Comparison of ENCODE assay signal across 25 cellular contexts in the genomic region with DNA sequence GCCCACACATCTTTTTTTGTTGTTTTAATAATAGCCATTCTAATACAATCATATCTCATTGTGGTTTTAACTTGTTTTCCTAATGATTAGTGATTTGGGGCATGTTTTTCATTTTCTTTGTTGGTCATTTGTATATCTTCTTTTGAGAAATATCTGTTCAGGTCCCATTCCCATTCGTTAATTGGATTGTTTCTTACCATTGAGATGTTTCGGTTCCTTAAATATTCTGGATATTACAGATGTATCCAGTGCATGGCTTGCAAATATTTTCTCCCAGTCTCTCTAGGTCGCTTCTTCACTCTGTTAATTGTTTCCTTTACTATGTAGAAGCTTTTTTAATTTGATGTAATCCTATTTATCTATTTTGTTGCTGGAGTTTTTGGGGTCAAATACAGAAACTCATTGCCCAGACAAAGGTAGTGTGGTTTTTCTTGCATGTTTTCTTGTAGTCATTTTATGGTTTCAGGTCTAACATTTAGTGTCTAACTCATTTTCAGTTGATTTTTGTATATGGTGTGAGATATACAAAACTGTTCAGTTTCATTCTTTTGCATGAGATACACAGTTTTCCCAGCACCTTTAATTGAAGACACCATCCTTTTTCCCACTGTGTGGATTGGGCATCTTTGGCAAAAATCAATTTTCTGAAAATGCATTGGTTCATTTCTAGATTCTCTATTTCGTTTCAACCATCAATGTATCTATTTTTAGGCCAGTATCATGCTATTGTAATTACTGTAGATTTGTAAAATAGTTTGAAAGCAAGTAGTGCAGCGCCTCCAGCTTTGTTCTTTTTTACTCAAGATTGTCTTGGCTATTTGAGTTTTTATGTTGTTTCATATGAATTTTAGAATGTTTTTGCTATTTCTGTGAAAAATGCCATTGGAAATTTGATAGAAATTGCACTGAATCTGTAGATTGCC.
"Had no signal": no experiment of that assay in that cellular context is flagged by ENCODE, and none has a peak within 500 bp of the region (broad histone marks: within the 10 kb centered on the region; RNA-seq: fewer than 3 reads in every experiment).

No MANE protein-coding gene starts in this region.

- H3K9me3 ChIP-seq: adrenal gland, breast epithelium, SJSA1 had no signal

- ATAC-seq: activated CD4-positive, CD25-positive, alpha-beta regulatory T cell treated with anti-CD3 and anti-CD28 coated beads, Interleukin-2, amount 50 U/mL, for 24 hours; activated CD8-positive, alpha-beta T cell treated with anti-CD3 and anti-CD28 coated beads for 36 hours; activated T-cell treated with anti-CD3 and anti-CD28 coated beads, Interleukin-2, amount 50 U/mL, for 72 hours; PC-3; SK-N-SH treated with all-trans-retinoic acid at 6 μM for 48 hours had no signal

- DNase-seq: activated CD4-positive, alpha-beta T cell treated with anti-CD3 and anti-CD28 coated beads for 4 hours; activated CD8-positive, alpha-beta memory T cell treated with anti-CD3 and anti-CD28 coated beads, Interleukin-2, amount 50 U/mL, for 4 hours; activated CD8-positive, alpha-beta T cell treated with anti-CD3 and anti-CD28 coated beads for 36 hours; activated gamma-delta T cell treated with Interleukin-2 at 50 U/mL for 16 hours; activated naive CD4-positive, alpha-beta T cell treated with anti-CD3 and anti-CD28 coated beads, Interleukin-2, amount 10 ng/mL, durations not matched to agents 7 days and 5 days; activated naive CD8-positive, alpha-beta T cell treated with anti-CD3 and anti-CD28 coated beads, Interleukin-2, amount 10 ng/mL, durations not matched to agents 7 days and 5 days; activated T-cell treated with anti-CD3 and anti-CD28 coated beads, Interleukin-2, amount 50 U/mL, for 72 hours; adrenal gland; anterior cingulate cortex; caudate nucleus; MV-4-11; NCI-H1092 treated with DMSO at 0.1 percent for 48 hours; NCI-H1436 treated with DMSO at 0.1 percent for 48 hours; NCI-H187; NCI-H2081; NCI-H446; NCI-H524; PC-3; SHP77; SW 1271 had no signal

- H3K27me3 Mint-ChIP-seq: activated CD8-positive, alpha-beta T cell treated with anti-CD3 and anti-CD28 coated beads for 36 hours; activated naive CD4-positive, alpha-beta T cell treated with anti-CD3 and anti-CD28 coated beads, Interleukin-2, amount 10 ng/mL, durations not matched to agents 7 days and 5 days; activated naive CD8-positive, alpha-beta T cell treated with anti-CD3 and anti-CD28 coated beads, Interleukin-2, amount 10 ng/mL, durations not matched to agents 7 days and 5 days had no signal

- H3K4me3 Mint-ChIP-seq: activated CD8-positive, alpha-beta T cell treated with anti-CD3 and anti-CD28 coated beads for 36 hours; activated naive CD4-positive, alpha-beta T cell treated with anti-CD3 and anti-CD28 coated beads, Interleukin-2, amount 10 ng/mL, durations not matched to agents 7 days and 5 days; activated naive CD8-positive, alpha-beta T cell treated with anti-CD3 and anti-CD28 coated beads, Interleukin-2, amount 10 ng/mL, durations not matched to agents 7 days and 5 days; activated T-cell treated with anti-CD3 and anti-CD28 coated beads, Interleukin-2, amount 50 U/mL, for 72 hours had no signal

- H3K27ac Mint-ChIP-seq: activated CD8-positive, alpha-beta T cell treated with anti-CD3 and anti-CD28 coated beads for 36 hours; activated naive CD4-positive, alpha-beta T cell treated with anti-CD3 and anti-CD28 coated beads, Interleukin-2, amount 10 ng/mL, durations not matched to agents 7 days and 5 days; activated naive CD8-positive, alpha-beta T cell treated with anti-CD3 and anti-CD28 coated beads, Interleukin-2, amount 10 ng/mL, durations not matched to agents 7 days and 5 days; activated T-cell treated with anti-CD3 and anti-CD28 coated beads, Interleukin-2, amount 50 U/mL, for 72 hours; activated T-helper 2 cell treated with anti-CD3 and anti-CD28 coated beads, Interferon-gamma antibody, Interleukin-2, Interleukin-4, amounts not matched to agents 10 μg/mL and 5 μg/mL and 100 μg/mL, durations not matched to agents 14 hours and 24 hours and 36 hours had no signal
